Comparison of ENCODE assay signal across 8 cellular contexts in the genomic region with DNA sequence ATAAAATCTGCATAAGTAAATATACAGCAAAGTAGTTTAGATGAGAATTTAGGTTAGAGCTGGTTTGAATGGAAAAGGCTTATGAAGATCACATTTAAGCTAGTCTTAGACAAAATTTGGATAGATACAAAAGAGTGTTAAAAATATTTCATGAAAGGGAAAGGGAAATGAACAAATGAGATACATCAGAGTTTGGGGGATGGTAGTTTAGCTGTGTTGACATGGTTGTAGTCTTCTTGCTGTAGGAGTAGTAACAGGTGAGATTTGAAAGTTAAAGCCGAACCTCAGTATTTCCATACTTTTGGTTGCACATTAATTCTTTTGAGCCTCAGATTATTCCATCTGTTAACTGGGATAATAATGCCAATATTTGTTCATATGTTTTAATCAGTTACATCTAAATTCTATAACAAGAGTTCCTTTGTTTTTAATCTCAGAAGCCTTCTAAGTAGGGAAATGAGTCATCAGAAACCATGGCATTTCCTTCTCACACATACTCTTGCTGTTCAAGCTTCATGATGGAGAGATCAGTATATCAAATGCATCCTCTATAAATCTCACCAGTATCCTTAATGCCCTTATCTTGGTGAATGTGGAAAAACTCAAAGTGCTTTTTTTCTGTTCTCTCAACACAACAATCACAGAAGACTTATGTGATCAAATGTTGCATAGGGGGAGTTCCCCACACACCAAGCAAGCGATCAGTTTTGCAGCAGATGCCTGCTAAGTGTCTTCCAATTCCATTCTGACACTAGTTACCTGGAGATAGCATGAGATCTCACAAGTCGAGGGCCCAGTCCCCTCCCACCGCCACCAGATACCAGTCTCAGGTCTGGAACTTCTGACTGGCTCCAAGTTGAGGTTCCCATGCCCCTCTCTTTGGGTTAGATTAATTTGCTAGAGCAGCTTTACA.
A peak's percentile ranks its signal among the peaks of the same experiment; 100 is the strongest.
DNase-seq lines count a peak whose midpoint lies in the region; ATAC-seq, FAIRE-seq and TF ChIP-seq lines count a peak whose summit lies in the region.

No MANE protein-coding gene starts in this region.

- no peak overlapping the region for H3K4me2 ChIP-seq in K562 (ENCODE audit: insufficient read depth, low read length)
- H3K4me2 ChIP-seq in GM23338, result no peak overlapping the region

- no peaks in the 10 kb centered on the region for H3K27me3 ChIP-seq in K562 (ENCODE audit: control insufficient read depth in 2 of 2, insufficient read depth in 2 of 2, low read length in 2 of 2)
- no peaks in the 10 kb centered on the region for H3K27me3 ChIP-seq in GM23338 (ENCODE audit: insufficient read depth)

- no peak for TF ChIP-seq POLR2A in K562 (conservative IDR thresholded peaks at IDR 0.05)

- no TSS peak for BruUV-seq in K562 (replicated peaks; lab: Mats Ljungman, UMichigan)

- H3K27ac ChIP-seq in K562 (ENCODE audit: extremely low read depth, low read depth, low read length), result peak overlapping the region; percentile 14; the same call in 1 of the 3 replicates
- no peak overlapping the region; the same call in 1 of the 2 replicates for H3K27ac ChIP-seq in GM23338 (ENCODE audit: low read depth)

- no peaks in the 10 kb centered on the region for H3F3A ChIP-seq in GM23338 (replicated peaks; ENCODE audit: low read depth)

- no peak for TF ChIP-seq RAD21 in K562 (CRISPR knock-in tag; conservative IDR thresholded peaks at IDR 0.05 in 1 of 2, IDR thresholded peaks at IDR 0.05 in 1 of 2)

- H3K27ac Mint-ChIP-seq in GM23338, result no peak overlapping the region

- peak; percentile 68 for ATAC-seq in GM19035 (IDR thresholded peaks at IDR 0.05; ENCODE audit: unreplicated experiment)
- peak; percentile 69 for ATAC-seq in HG03520 (IDR thresholded peaks at IDR 0.05; ENCODE audit: unreplicated experiment)
- peak; percentile 31; the same call in 1 of the 3 replicates for ATAC-seq in K562
- no peak for ATAC-seq in GM23338
- no peak for ATAC-seq in GM19455 (IDR thresholded peaks at IDR 0.05; ENCODE audit: unreplicated experiment)

- H3K9me1 ChIP-seq in K562 (ENCODE audit: control insufficient read depth, insufficient read depth, low read length), result no peaks in the 10 kb centered on the region

- H3K4me3 Mint-ChIP-seq in GM23338, result no peak overlapping the region

- H3K4me1 ChIP-seq in K562 (replicated peaks in 1 of 2; ENCODE audit: control insufficient read depth in 2 of 2, insufficient read depth in 2 of 2, low read length in 2 of 2) (peaks cover 6 to 45% of the 10 kb centered on the region in 2 experiments), GM23338 (ENCODE audit: insufficient read depth) (peaks cover 7% of the 10 kb centered on the region; the same call in 1 of the 2 replicates)

- DNase-seq in ACHN (peak; percentile 25), K562 (ENCODE audit: extremely low read depth in 1 of 4, low spot score in 3 of 4) (peak in 1 of 4 experiments; percentile 18), GM23338 (ENCODE audit: low spot score) (no peak), NOMO-1 treated with dmso at 0.1 percent for 144 hours (lab: John Stamatoyannopoulos, UW; ENCODE audit: unreplicated experiment) (no peak), NCI-H510A treated with DMSO at 0.1 percent for 48 hours (lab: John Stamatoyannopoulos, UW) (no peak)

- H3K4me1 Mint-ChIP-seq in GM23338, result peaks cover 13% of the 10 kb centered on the region

- CTCF ChIA-PET in K562 (lab: Yijun Ruan, JAX; ENCODE audit: low intra/inter-chr PET ratio), result interaction anchor here (1.1 kb wide), 1 partner anchor 10 kb away, joined by 3 read pairs; no protein-coding TSS in a partner anchor

- in situ Hi-C loops in ACHN (cut with HindIII; ENCODE audit: low pct_ligation_motif_present, low pct_unique_long_range_greater_than_20kb, low sequenced_read_pairs) (no loop called here), K562 (cut with MboI) (no loop called here)

- H3K36me3 ChIP-seq in K562 (ENCODE audit: control insufficient read depth, insufficient read depth, low read length) (no peaks in the 10 kb centered on the region; the same call in 2 of the 3 replicates), GM23338 (ENCODE audit: insufficient read depth) (no peaks in the 10 kb centered on the region)

- H4K20me1 ChIP-seq in K562 (replicated peaks; ENCODE audit: control insufficient read depth, insufficient read depth, low read length), result no peaks in the 10 kb centered on the region
- H4K20me1 ChIP-seq in GM23338 (replicated peaks; ENCODE audit: insufficient read depth), result peaks cover 9% of the 10 kb centered on the region; the same call in 1 of the 2 replicates

- H3K9me3 ChIP-seq in K562 (replicated peaks; ENCODE audit: control insufficient read depth, insufficient read depth, low read depth, low read length), result no peaks in the 10 kb centered on the region

- TF ChIP-seq EP300 in K562 (IDR thresholded peaks at IDR 0.05; ENCODE audit: low read length), result no peak

- H3K36me3 Mint-ChIP-seq in GM23338 (ENCODE audit: low read depth), result no peaks in the 10 kb centered on the region

- H2AFZ ChIP-seq in K562 (ENCODE audit: low read depth, low read length) (no peak overlapping the region), GM23338 (no peak overlapping the region)

- intact Hi-C loops in K562 (cut with micrococcal nuclease), result no loop called here

- no peaks in the 10 kb centered on the region for H3K9me3 Mint-ChIP-seq in GM23338

- FAIRE-seq in K562 (lab: Jason Lieb, UNC), result no peak

- TF ChIP-seq CTCF in K562 (IDR thresholded peaks at IDR 0.05 in 2 of 3, conservative IDR thresholded peaks at IDR 0.05 in 1 of 3; ENCODE audit: insufficient read depth in 2 of 3, low read depth in 1 of 3, low read length in 3 of 3), result no peak
- TF ChIP-seq CTCF in GM23338 (conservative IDR thresholded peaks at IDR 0.05; ENCODE audit: low read depth in 2 of 2), result no peak

- POLR2A ChIA-PET in K562 (lab: Yijun Ruan, JAX), result interaction anchor here (1.0 to 1.9 kb wide), 3 partner anchors 10 to 45 kb away, joined by 3 to 4 read pairs (median 3); no protein-coding TSS in a partner anchor

- H3K4me3 ChIP-seq in K562 (no peak overlapping the region), GM23338 (no peak overlapping the region)

- H3K27me3 Mint-ChIP-seq in GM23338 (ENCODE audit: insufficient read depth, low read depth, poor library complexity), result no peaks in the 10 kb centered on the region

- H3K79me2 ChIP-seq in K562 (ENCODE audit: control insufficient read depth, insufficient read depth, low read length) (peaks cover 75% of the 10 kb centered on the region), GM23338 (replicated peaks; ENCODE audit: insufficient read depth) (peaks cover 47% of the 10 kb centered on the region)

- WGBS in K562 (ENCODE audit: insufficient coverage, low coverage, missing lambda C conversion rate), result 46% methylated on average over 4 of the region's 4 CpGs

- H3K9me2 ChIP-seq in GM23338 (ENCODE audit: insufficient read depth), result no peaks in the 10 kb centered on the region

- H3K9ac ChIP-seq in K562 (ENCODE audit: insufficient read depth in 1 of 2, low read depth in 2 of 2, low read length in 2 of 2), result no peak overlapping the region

TF ChIP-seq in K562, 482 proteins besides CTCF, POLR2A, EP300 and RAD21 (continues in another document):
- 0 out of 2 replicates have a peak, but pooled peaks have one; percentile 14 for TF ChIP-seq SMAD4 (CRISPR knock-in tag; conservative IDR thresholded peaks at IDR 0.05)
- TF ChIP-seq SMARCA4 (IDR thresholded peaks at IDR 0.05), result peak; percentile 60; the same call in 1 of the 2 replicates
- 0 out of 2 replicates have a peak, but pooled peaks have one; percentile 4 for TF ChIP-seq MYBL2 (IDR thresholded peaks at IDR 0.05; ENCODE audit: low read depth)
- no peak for TF ChIP-seq MYBL2 (CRISPR knock-in tag; IDR thresholded peaks at IDR 0.05; ENCODE audit: borderline replicate concordance)
- TF ChIP-seq ZNF24 (IDR thresholded peaks at IDR 0.05), result 0 out of 2 replicates have a peak, but pooled peaks have one; percentile 24
- TF ChIP-seq EP400 (IDR thresholded peaks at IDR 0.05), result 0 out of 2 replicates have a peak, but pooled peaks have one; percentile 21
- peak; percentile 61 for TF ChIP-seq ZNF316 (IDR thresholded peaks at IDR 0.05)
- TF ChIP-seq GABPA (tag; conservative IDR thresholded peaks at IDR 0.05; ENCODE audit: low read depth), result no peak
- TF ChIP-seq KDM1A (IDR thresholded peaks at IDR 0.05), result peak; percentile 38 to 68; a peak in 3 of 4 replicates
- 0 out of 2 replicates have a peak, but pooled peaks have one; percentile 63 for TF ChIP-seq GATAD2B (IDR thresholded peaks at IDR 0.05; ENCODE audit: borderline replicate concordance)
- TF ChIP-seq NBN (IDR thresholded peaks at IDR 0.05; ENCODE audit: low read depth), result no peak

Comparison
In these comparisons a context has a peak if more than half of its experiments do, and no peak if none do; other contexts are left out.
1. ATAC-seq: peak in GM19035 (single experiment), HG03520 (single experiment) and K562 (single experiment); none in GM23338 (single experiment) and GM19455 (single experiment).